Comparison of ENCODE assay signal across 8 cellular contexts in genomic region chr10:3172081-3172445, GRCh38. TPM values are rescaled to one million over a fixed set of nuclear protein-coding genes. Genes with fewer than 3 reads are reported as not detected.
DNase-seq lines count a peak whose midpoint lies in the region; ATAC-seq and TF ChIP-seq lines count a peak whose summit lies in the region.

No MANE protein-coding gene starts in this region.

- H3K27ac ChIP-seq in angular gyrus (ENCODE audit: low read depth, low read length): peak overlapping the region; percentile 48
- no peak overlapping the region for H3K27ac ChIP-seq in iPS-18a (ENCODE audit: low read length)
- peak overlapping the region; percentile 87 for H3K27ac ChIP-seq in smooth muscle cell (ENCODE audit: low read depth)

- peak overlapping the region; percentile 56 for H3K9ac ChIP-seq in iPS-18a (ENCODE audit: low read length)
- peak overlapping the region; percentile 94 for H3K9ac ChIP-seq in smooth muscle cell (ENCODE audit: low read depth)

- H3K36me3 ChIP-seq in iPS-18a (ENCODE audit: control insufficient read depth, low read depth, low read length) (no peaks in the 10 kb centered on the region), smooth muscle cell (ENCODE audit: low read depth) (peaks cover under 1% of the 10 kb centered on the region)

- H3K4me3 ChIP-seq in iPS-18a (ENCODE audit: low read length) (peak overlapping the region; percentile 79), smooth muscle cell (peak overlapping the region; percentile 90)

- H3K27me3 ChIP-seq in iPS-18a (ENCODE audit: control insufficient read depth, insufficient read depth, low read length) (no peaks in the 10 kb centered on the region), smooth muscle cell (ENCODE audit: low read depth) (no peaks in the 10 kb centered on the region)

- TF ChIP-seq CTCF in smooth muscle cell (IDR thresholded peaks at IDR 0.05; ENCODE audit: borderline replicate concordance, insufficient read depth, poor library complexity, severe bottlenecking): no peak

- peaks cover 18% of the 10 kb centered on the region for H3K79me2 ChIP-seq in smooth muscle cell (ENCODE audit: low read depth)

- peaks cover 14% of the 10 kb centered on the region for H4K20me1 ChIP-seq in smooth muscle cell (ENCODE audit: low read depth)

- peak overlapping the region; percentile 59 for H2AFZ ChIP-seq in smooth muscle cell (ENCODE audit: low read depth)

- DNase-seq in GM04503 (ENCODE audit: low read depth): peak; percentile 30
- DNase-seq in LoVo (ENCODE audit: low spot score): peak; percentile 35
- no peak for DNase-seq in smooth muscle cell (lab: John Stamatoyannopoulos, UW; ENCODE audit: unreplicated experiment)
- DNase-seq in middle frontal gyrus (ENCODE audit: extremely low spot score, low spot score): no peak

- 4% methylated on average over 21 of the region's 21 CpGs for WGBS in smooth muscle cell (ENCODE audit: low lambda C conversion rate)

- H3K4me1 ChIP-seq in iPS-18a (ENCODE audit: control insufficient read depth, low read depth, low read length) (no peaks in the 10 kb centered on the region), smooth muscle cell (ENCODE audit: low read depth) (no peaks in the 10 kb centered on the region)

- H3K4me2 ChIP-seq in smooth muscle cell: peak overlapping the region; percentile 94

- H3F3A ChIP-seq in smooth muscle cell (ENCODE audit: low read depth): peaks cover 9% of the 10 kb centered on the region

- no peaks in the 10 kb centered on the region for H3K9me3 ChIP-seq in iPS-18a (ENCODE audit: control insufficient read depth, low read depth, low read length)
- H3K9me3 ChIP-seq in smooth muscle cell (replicated peaks; ENCODE audit: low read depth): no peaks in the 10 kb centered on the region

- no peak for ATAC-seq in HG03565 (IDR thresholded peaks at IDR 0.05; ENCODE audit: unreplicated experiment)
- no peak for ATAC-seq in GM21786 (IDR thresholded peaks at IDR 0.05; ENCODE audit: unreplicated experiment)

RNA-seq across cellular contexts. Expression of gene PITRM1, which starts 0.5 kb away (rescaled TPM):
- 55.9 and 61.3 TPM in 2 replicates for total RNA-seq in smooth muscle cell
- 49.2 and 53.8 TPM in 2 replicates for polyA plus RNA-seq in smooth muscle cell

Comparison
In these comparisons a context has a peak if more than half of its experiments do, and no peak if none do; other contexts are left out.
1. DNase-seq: peak in GM04503 (single experiment) and LoVo (single experiment); none in smooth muscle cell (single experiment) and middle frontal gyrus (single experiment).